ENCODE assay signal across 12 cellular contexts in the genomic region with DNA sequence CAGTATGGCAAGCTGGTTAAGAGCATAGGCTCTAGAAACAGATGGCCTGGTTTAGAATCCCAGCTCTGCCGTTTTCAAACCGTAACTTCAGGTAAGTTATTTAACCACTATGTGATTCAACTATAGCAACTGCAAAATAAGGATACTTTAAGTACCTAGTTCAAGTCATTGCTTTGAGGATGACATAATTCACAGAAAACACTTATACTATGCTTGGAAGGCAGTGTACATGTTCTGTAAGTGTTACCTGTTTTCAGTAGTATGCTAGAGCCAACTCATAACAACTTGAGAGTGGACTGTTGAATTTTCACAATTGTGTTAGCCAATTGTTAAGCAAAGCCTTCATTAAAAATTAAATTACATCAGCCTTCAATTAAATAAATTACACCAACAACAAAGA.
"Had no signal": no experiment of that assay in that cellular context is flagged by ENCODE, and none has a peak within 500 bp of the region (broad histone marks: within the 10 kb centered on the region; RNA-seq: fewer than 3 reads in every experiment).

No MANE protein-coding gene starts in this region.

- H3K27me3 Mint-ChIP-seq: effector memory CD8-positive, alpha-beta T cell; stimulated activated naive CD8-positive, alpha-beta T cell treated with anti-CD3 and anti-CD28 coated beads, Interleukin-15, amount 100 ng/mL, for 72 hours had no signal

- H3K9me3 Mint-ChIP-seq: activated naive CD4-positive, alpha-beta T cell treated with anti-CD3 and anti-CD28 coated beads for 36 hours; effector memory CD8-positive, alpha-beta T cell; stimulated activated naive CD8-positive, alpha-beta T cell treated with anti-CD3 and anti-CD28 coated beads, Interleukin-15, amount 100 ng/mL, for 72 hours; T-helper 1 cell treated with Interleukin-12 subunit alpha and Interleukin-12 subunit beta and Interleukin-4 antibody, amounts not matched to agents 30 μg/mL and 1 μg/mL, for 36 hours; WTC11 had no signal

- ATAC-seq: effector memory CD8-positive, alpha-beta T cell; stimulated activated naive CD8-positive, alpha-beta T cell treated with anti-CD3 and anti-CD28 coated beads, Interleukin-15, amount 100 ng/mL, for 72 hours; WTC11 had no signal

- H3K4me1 ChIP-seq: thyroid gland had no signal

- H3K9me3 ChIP-seq: ovary, thyroid gland had no signal

- H3K27ac Mint-ChIP-seq: activated naive CD4-positive, alpha-beta T cell treated with anti-CD3 and anti-CD28 coated beads for 36 hours; effector memory CD8-positive, alpha-beta T cell; stimulated activated naive CD8-positive, alpha-beta T cell treated with anti-CD3 and anti-CD28 coated beads, Interleukin-15, amount 100 ng/mL, for 72 hours; T-helper 1 cell treated with Interleukin-12 subunit alpha and Interleukin-12 subunit beta and Interleukin-4 antibody, amounts not matched to agents 30 μg/mL and 1 μg/mL, for 36 hours; WTC11 had no signal

- FAIRE-seq: urothelium cell line had no signal

- H3K4me3 ChIP-seq: ovary, thyroid gland had no signal

- H3K27me3 ChIP-seq: ovary, thyroid gland had no signal

- H3K27ac ChIP-seq: ovary, thyroid gland had no signal

- H3K36me3 ChIP-seq: ovary, thyroid gland had no signal

- H3K4me3 Mint-ChIP-seq: activated naive CD4-positive, alpha-beta T cell treated with anti-CD3 and anti-CD28 coated beads for 36 hours; effector memory CD8-positive, alpha-beta T cell; stimulated activated naive CD8-positive, alpha-beta T cell treated with anti-CD3 and anti-CD28 coated beads, Interleukin-15, amount 100 ng/mL, for 72 hours; T-helper 1 cell treated with Interleukin-12 subunit alpha and Interleukin-12 subunit beta and Interleukin-4 antibody, amounts not matched to agents 30 μg/mL and 1 μg/mL, for 36 hours; WTC11 had no signal

- H3K4me1 Mint-ChIP-seq: stimulated activated naive CD8-positive, alpha-beta T cell treated with anti-CD3 and anti-CD28 coated beads, Interleukin-15, amount 100 ng/mL, for 72 hours had no signal

- DNase-seq: activated CD4-positive, alpha-beta T cell treated with anti-CD3 and anti-CD28 coated beads for 48 hours; activated naive CD4-positive, alpha-beta T cell treated with anti-CD3 and anti-CD28 coated beads for 36 hours; central memory CD4-positive, alpha-beta T cell; effector memory CD8-positive, alpha-beta T cell; ovary; stimulated activated CD4-positive, alpha-beta T cell treated with anti-CD3 and anti-CD28 coated beads, Interleukin-15, amount 100 ng/mL, for 24 hours; stimulated activated CD4-positive, alpha-beta T cell treated with anti-CD3 and anti-CD28 coated beads, Interleukin-4, amount 100 ng/mL, for 4 hours; stimulated activated naive CD8-positive, alpha-beta T cell treated with anti-CD3 and anti-CD28 coated beads, Interleukin-15, amount 100 ng/mL, for 72 hours; thyroid gland had no signal
